18 cellular contexts compared by ENCODE assay signal in genomic region chr21:40404319-40404906, GRCh38.
DNase-seq lines count a peak whose midpoint lies in the region; ATAC-seq and TF ChIP-seq lines count a peak whose summit lies in the region.
"Had no signal": no experiment of that assay in that cellular context is flagged by ENCODE, and none has a peak within 500 bp of the region (broad histone marks: within the 10 kb centered on the region; RNA-seq: fewer than 3 reads in every experiment).

No MANE protein-coding gene starts in this region.

- no peak overlapping the region for H3K9ac ChIP-seq in adipocyte (ENCODE audit: low read length)

- H3K4me1 ChIP-seq in adipocyte (ENCODE audit: control insufficient read depth, insufficient read depth, low read length) = no peaks in the 10 kb centered on the region
- H3K4me1 ChIP-seq in left lung = no peaks in the 10 kb centered on the region
- H3K4me1 ChIP-seq: gastrocnemius medialis, tibial nerve had no signal

- ATAC-seq in left lung = peak; percentile 92
- ATAC-seq in GM19035 (IDR thresholded peaks at IDR 0.05; ENCODE audit: unreplicated experiment) = no peak
- ATAC-seq: gastrocnemius medialis, Right ventricle myocardium inferior had no signal

- peak overlapping the region; percentile 41 to 57 for H3K27ac ChIP-seq in left lung
- H3K27ac ChIP-seq: gastrocnemius medialis, tibial nerve had no signal

- H3K9me3 ChIP-seq in adipocyte (ENCODE audit: control insufficient read depth, low read length) = no peaks in the 10 kb centered on the region
- H3K9me3 ChIP-seq in left lung = peaks cover 0 to 9% of the 10 kb centered on the region in 2 donors
- H3K9me3 ChIP-seq: gastrocnemius medialis had no signal

- POLR2A ChIA-PET in HEK293T (lab: Yijun Ruan, JAX) = no interaction called here

- TF ChIP-seq CTCF in left lung (IDR thresholded peaks at IDR 0.05) = no peak

- intact Hi-C loops in left lung (cut with DNase I) = no loop called here

- H3K4me3 ChIP-seq in adipocyte (ENCODE audit: low read length) (no peak overlapping the region), left lung (no peak overlapping the region)
- H3K4me3 ChIP-seq: gastrocnemius medialis, tibial nerve had no signal

- no peaks in the 10 kb centered on the region for H3K36me3 ChIP-seq in adipocyte (ENCODE audit: control insufficient read depth, insufficient read depth, low read length, severe bottlenecking)
- H3K36me3 ChIP-seq in left lung = no peaks in the 10 kb centered on the region
- H3K36me3 ChIP-seq: gastrocnemius medialis, tibial nerve had no signal

- DNase-seq in DMS153 treated with DMSO at 0.1 percent for 48 hours (lab: John Stamatoyannopoulos, UW; ENCODE audit: unreplicated experiment) (peak; percentile 50), NCI-H146 (lab: John Stamatoyannopoulos, UW) (peak; percentile 75), adipocyte (ENCODE audit: low read depth) (peak; percentile 75), left lung (peak in 1 of 2 donors; percentile 62), HEK293T (ENCODE audit: extremely low spot score) (no peak), amygdala (lab: John Stamatoyannopoulos, UW) (no peak)
- no peak for DNase-seq in activated CD8-positive, alpha-beta memory T cell treated with anti-CD3 and anti-CD28 coated beads, Interleukin-2, amount 50 U/mL, for 4 hours
- DNase-seq: activated CD4-positive, alpha-beta T cell treated with anti-CD3 and anti-CD28 coated beads, Interleukin-2, amount 50 U/mL, for 48 hours; Calu3; effector CD4-positive, alpha-beta T cell; gastrocnemius medialis; immature natural killer cell; Kasumi-1; stimulated activated CD4-positive, alpha-beta T cell treated with anti-CD3 and anti-CD28 coated beads, Interleukin-2, amount 100 ng/mL, for 24 hours; stimulated activated CD8-positive, alpha-beta memory T cell treated with anti-CD3 and anti-CD28 coated beads, Interleukin-4, amount 100 ng/mL, for 48 hours had no signal

- H3K27me3 ChIP-seq in adipocyte (replicated peaks; ENCODE audit: control insufficient read depth, insufficient read depth, low read length) = no peaks in the 10 kb centered on the region
- H3K27me3 ChIP-seq in left lung = no peaks in the 10 kb centered on the region
- H3K27me3 ChIP-seq: gastrocnemius medialis, tibial nerve had no signal

- CTCF ChIA-PET in HEK293T (lab: Yijun Ruan, JAX) = no interaction called here

TF ChIP-seq in HEK293T, 16 proteins besides CTCF, POLR2A, EP300 and RAD21:
- TF ChIP-seq BHLHE40 (IDR thresholded peaks at IDR 0.05; ENCODE audit: borderline replicate concordance) (no peak), SUZ12 (IDR thresholded peaks at IDR 0.05) (no peak), NFRKB (IDR thresholded peaks at IDR 0.05) (no peak), ARNT (IDR thresholded peaks at IDR 0.05) (no peak), CTBP1 (IDR thresholded peaks at IDR 0.05; ENCODE audit: borderline replicate concordance) (no peak), L3MBTL2 (conservative IDR thresholded peaks at IDR 0.05) (no peak), HDGF (IDR thresholded peaks at IDR 0.05; ENCODE audit: borderline replicate concordance) (no peak), ZNF384 (IDR thresholded peaks at IDR 0.05) (no peak), FOXK2 (IDR thresholded peaks at IDR 0.05) (no peak), FOXA1 (IDR thresholded peaks at IDR 0.05) (no peak), LEF1 (IDR thresholded peaks at IDR 0.05; ENCODE audit: borderline replicate concordance) (no peak), ELF4 (IDR thresholded peaks at IDR 0.05) (no peak), SP1 (IDR thresholded peaks at IDR 0.05) (no peak), FOXM1 (IDR thresholded peaks at IDR 0.05; ENCODE audit: borderline replicate concordance) (no peak), TARDBP (IDR thresholded peaks at IDR 0.05) (no peak)

Comparison
In these comparisons a context has a peak if more than half of its experiments do, and no peak if none do; other contexts are left out.
1. DNase-seq: peak in DMS153 treated with DMSO at 0.1 percent for 48 hours (single experiment), NCI-H146 (single experiment) and adipocyte (single experiment); none in activated CD8-positive, alpha-beta memory T cell treated with anti-CD3 and anti-CD28 coated beads, Interleukin-2, amount 50 U/mL, for 4 hours (single experiment), HEK293T (single experiment) and amygdala (0 of 56).